8 cellular contexts compared by ENCODE assay signal in the genomic region with DNA sequence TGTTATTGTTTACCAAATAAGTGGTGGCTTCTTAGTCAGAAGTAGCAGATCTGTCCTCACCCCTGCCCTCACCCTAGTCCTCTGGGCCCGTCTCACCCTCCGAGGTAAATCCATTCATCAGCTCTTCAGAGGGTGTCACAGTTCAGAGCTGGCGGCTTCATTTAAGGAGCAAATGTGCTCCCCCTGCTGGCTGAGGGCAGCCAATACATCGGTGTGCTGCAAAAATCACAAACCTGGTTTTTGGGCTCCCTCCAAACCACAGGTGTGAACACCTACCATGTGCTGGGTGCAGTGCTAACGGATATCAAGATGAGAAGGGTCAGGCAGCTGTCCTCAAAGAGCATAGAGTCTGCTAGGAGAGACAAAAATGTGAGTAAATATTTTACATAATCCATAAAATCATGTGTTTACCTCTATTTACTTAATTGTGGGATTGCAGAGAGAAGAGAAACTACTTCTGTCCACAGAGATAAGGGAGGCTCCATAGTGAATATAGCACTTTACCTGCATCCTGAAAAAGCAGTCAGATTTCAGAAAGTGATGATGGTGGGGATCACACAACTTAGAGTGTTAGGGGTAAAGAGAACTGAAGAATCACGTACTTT. TPM values are rescaled to one million over a fixed set of nuclear protein-coding genes. Genes with fewer than 3 reads are reported as not detected.
DNase-seq lines count a peak whose midpoint lies in the region; ATAC-seq, FAIRE-seq and TF ChIP-seq lines count a peak whose summit lies in the region.

No MANE protein-coding gene starts in this region.

- H3K9me3 ChIP-seq in A673 (ENCODE audit: low read depth, low read length, poor library complexity, severe bottlenecking): no peaks in the 10 kb centered on the region

- BruUV-seq in A673 (replicated peaks; lab: Mats Ljungman, UMichigan): no TSS peak

- ATAC-seq in GM18519 (IDR thresholded peaks at IDR 0.05; ENCODE audit: low FRiP score, unreplicated experiment): no peak

- H3K36me3 Mint-ChIP-seq in activated naive CD4-positive, alpha-beta T cell treated with anti-CD3 and anti-CD28 coated beads, Interleukin-2, amount 10 ng/mL, durations not matched to agents 7 days and 5 days: no peaks in the 10 kb centered on the region

- CTCF ChIA-PET in A673 (lab: Charles Lee): interaction anchor here (1.0 to 1.5 kb wide), 4 partner anchors 37 to 344 kb away, joined by 3 to 5 read pairs (median 4); no protein-coding TSS in a partner anchor
- CTCF ChIA-PET in activated naive CD4-positive, alpha-beta T cell treated with anti-CD3 and anti-CD28 coated beads, Interleukin-2, amount 10 ng/mL, durations not matched to agents 7 days and 5 days (lab: Charles Lee): interaction anchor here (0.7 to 7.4 kb wide), 12 partner anchors 11 to 250 kb away, joined by 3 to 140 read pairs (median 3); no protein-coding TSS in a partner anchor

- H3K4me1 ChIP-seq in A673 (ENCODE audit: insufficient read depth, low read length, poor library complexity, severe bottlenecking): no peaks in the 10 kb centered on the region

- no peak overlapping the region for H3K27ac Mint-ChIP-seq in activated naive CD4-positive, alpha-beta T cell treated with anti-CD3 and anti-CD28 coated beads, Interleukin-2, amount 10 ng/mL, durations not matched to agents 7 days and 5 days

- intact Hi-C loops in A673 (cut with micrococcal nuclease; ENCODE audit: unreplicated experiment) (loop anchor here (10.0 kb wide), 2 partner anchors 251 to 341 kb away; no protein-coding TSS in a partner anchor), head of caudate nucleus (cut with DNase I) (loop anchor here (10.0 kb wide), 1 partner anchor 291 kb away; no protein-coding TSS in a partner anchor)

- H3K4me3 Mint-ChIP-seq in activated naive CD4-positive, alpha-beta T cell treated with anti-CD3 and anti-CD28 coated beads, Interleukin-2, amount 10 ng/mL, durations not matched to agents 7 days and 5 days: no peak overlapping the region

- POLR2A ChIA-PET in A673 (lab: Charles Lee; ENCODE audit: low non-redundant PET): no interaction called here

- H3K4me1 Mint-ChIP-seq in activated naive CD4-positive, alpha-beta T cell treated with anti-CD3 and anti-CD28 coated beads, Interleukin-2, amount 10 ng/mL, durations not matched to agents 7 days and 5 days: no peaks in the 10 kb centered on the region

- H3K27me3 Mint-ChIP-seq in activated naive CD4-positive, alpha-beta T cell treated with anti-CD3 and anti-CD28 coated beads, Interleukin-2, amount 10 ng/mL, durations not matched to agents 7 days and 5 days: peaks cover 41% of the 10 kb centered on the region

- no peak overlapping the region for H3K4me3 ChIP-seq in A673 (ENCODE audit: low read depth, low read length, poor library complexity, severe bottlenecking)
- no peak overlapping the region for H3K4me3 ChIP-seq in LNCaP clone FGC (ENCODE audit: low read depth, low read length)

- no peaks in the 10 kb centered on the region for H3K9me3 Mint-ChIP-seq in activated naive CD4-positive, alpha-beta T cell treated with anti-CD3 and anti-CD28 coated beads, Interleukin-2, amount 10 ng/mL, durations not matched to agents 7 days and 5 days

- in situ Hi-C loops in SK-MEL-5 (cut with HindIII; ENCODE audit: low pct_unique_long_range_greater_than_20kb, low sequenced_read_pairs): no loop called here

- H3K27me3 ChIP-seq in A673 (replicated peaks; ENCODE audit: insufficient read depth, low read depth, low read length, poor library complexity): peaks cover 61% of the 10 kb centered on the region

- DNase-seq in A673 (ENCODE audit: low spot score) (peak; percentile 68), GM18507 (ENCODE audit: extremely low spot score, insufficient read length, low read depth) (peak; percentile 33), LNCaP clone FGC (ENCODE audit: low read depth) (peak; percentile 38), SK-MEL-5 (ENCODE audit: low read depth, low spot score) (peak; percentile 75), head of caudate nucleus (peak; percentile 32 to 86 (median 68)), pulmonary artery endothelial cell (ENCODE audit: low read depth, low spot score) (peak; percentile 15)
- peak; percentile 71 for DNase-seq in activated naive CD4-positive, alpha-beta T cell treated with anti-CD3 and anti-CD28 coated beads, Interleukin-2, amount 10 ng/mL, durations not matched to agents 7 days and 5 days

- no peak overlapping the region for H3K27ac ChIP-seq in A673 (ENCODE audit: low read depth, low read length, poor library complexity, severe bottlenecking)

- TF ChIP-seq CTCF in A673 (conservative IDR thresholded peaks at IDR 0.05; ENCODE audit: low read depth, low read length): peak; percentile 88
- TF ChIP-seq CTCF in LNCaP clone FGC (IDR thresholded peaks at IDR 0.05; ENCODE audit: control insufficient read depth, extremely low read depth, insufficient read depth): peak; percentile 89

- H3K36me3 ChIP-seq in A673 (ENCODE audit: insufficient read depth, low read length, poor library complexity, severe bottlenecking): no peaks in the 10 kb centered on the region

- FAIRE-seq in GM18507 (lab: Jason Lieb, UNC): peak; percentile 64

RNA-seq across cellular contexts. Expression of gene CRTAC1, which starts 15.5 kb away (rescaled TPM):
- not detected in 2 replicates for total RNA-seq in A673 (2021)
- 1.8 and 2.6 TPM in 2 replicates for total RNA-seq in SK-MEL-5 (2014; rRNA removed; shearing (Covaris generic))
- polyA plus RNA-seq in SK-MEL-5 (2015; cell fraction: cytosol; rRNA removed): 7.8 and 9.0 TPM in 2 replicates
- 0.69 and 2.6 TPM in 2 replicates for polyA plus RNA-seq in SK-MEL-5 (2015; cell fraction: nucleus; rRNA removed)
- total RNA-seq in pulmonary artery endothelial cell: 2.5 and 4.9 TPM in 2 replicates

Comparison
In these comparisons a context has a peak if more than half of its experiments do, and no peak if none do; other contexts are left out.
1. DNase-seq: peak in every context shown above with its lines; median percentile 75 in SK-MEL-5; 71 in activated naive CD4-positive, alpha-beta T cell treated with anti-CD3 and anti-CD28 coated beads, Interleukin-2, amount 10 ng/mL, durations not matched to agents 7 days and 5 days; 68 in A673; 68 in head of caudate nucleus; 38 in LNCaP clone FGC; 33 in GM18507; 15 in pulmonary artery endothelial cell.